Comparison of ENCODE assay signal across 15 cellular contexts in genomic region chr9:94347451-94347850, GRCh38. TPM values are rescaled to one million over a fixed set of nuclear protein-coding genes. Genes with fewer than 3 reads are reported as not detected.
"Had no signal": no experiment of that assay in that cellular context is flagged by ENCODE, and none has a peak within 500 bp of the region (broad histone marks: within the 10 kb centered on the region; RNA-seq: fewer than 3 reads in every experiment).

No MANE protein-coding gene starts in this region.

RNA-seq across cellular contexts. Expression of gene NUTM2F, which starts 19.0 kb away (rescaled TPM):
- total RNA-seq: activated naive CD4-positive, alpha-beta T cell treated with anti-CD3 and anti-CD28 coated beads, Interleukin-2, amount 50 U/mL, for 72 hours; activated naive CD8-positive, alpha-beta T cell treated with anti-CD3 and anti-CD28 coated beads, Interleukin-2, amount 10 ng/mL, durations not matched to agents 7 days and 5 days; activated T-cell treated with anti-CD3 and anti-CD28 coated beads, Interleukin-2, amount 50 U/mL, for 4 hours; astrocyte; body of pancreas; dermis microvascular lymphatic vessel endothelial cell; endothelial cell of umbilical vein; esophagus squamous epithelium; fibroblast of lung; fibroblast of villous mesenchyme; gastroesophageal sphincter; glomerular endothelial cell; T-helper 1 cell treated with Interleukin-12 subunit alpha and Interleukin-12 subunit beta and Interleukin-4 antibody, amounts not matched to agents 30 ng/mL and 1 ng/mL, for 36 hours had no signal
- polyA plus RNA-seq: adipose tissue, endothelial cell of umbilical vein, esophagus, fibroblast of lung had no signal
